1 cellular context compared by ENCODE assay signal in the genomic region with DNA sequence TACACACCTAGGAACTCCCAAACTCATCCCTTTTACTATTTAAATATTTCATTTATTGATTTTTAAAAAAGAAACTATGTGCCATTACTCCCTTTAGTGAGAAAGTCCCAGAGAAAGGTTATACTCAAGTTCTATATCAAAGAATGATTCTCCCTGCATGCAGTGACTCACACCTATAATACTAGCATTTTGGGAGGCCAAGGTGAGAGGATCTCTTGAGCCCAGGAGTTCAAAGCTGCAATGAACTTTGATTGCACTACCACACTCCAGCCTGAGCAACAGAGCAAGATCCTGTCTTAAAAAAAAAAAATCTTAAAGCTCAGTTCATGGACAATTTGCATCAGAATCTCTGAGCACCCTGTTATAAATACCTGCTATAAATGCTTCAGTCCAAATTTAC.
TF ChIP-seq lines count a peak whose summit lies in the region.

No MANE protein-coding gene starts in this region.

TF ChIP-seq in GM12878, 131 proteins besides CTCF, POLR2A, EP300 and RAD21:
- TF ChIP-seq NR2C1 (IDR thresholded peaks at IDR 0.05) (no peak), BRCA1 (IDR thresholded peaks at IDR 0.05; ENCODE audit: low read depth, low read length) (no peak), SP1 (IDR thresholded peaks at IDR 0.05; ENCODE audit: low read depth, low read length) (no peak), TAF1 (IDR thresholded peaks at IDR 0.05; ENCODE audit: borderline replicate concordance, low read depth, low read length) (no peak), RUNX3 (IDR thresholded peaks at IDR 0.05; ENCODE audit: low read length) (no peak), ZBED1 (IDR thresholded peaks at IDR 0.05; ENCODE audit: borderline replicate concordance) (no peak), GATAD2B (conservative IDR thresholded peaks at IDR 0.05; ENCODE audit: low read depth) (no peak), CHD2 (IDR thresholded peaks at IDR 0.05; ENCODE audit: borderline replicate concordance, low read depth, low read length) (no peak), STAT1 (conservative IDR thresholded peaks at IDR 0.05) (no peak), KLF5 (IDR thresholded peaks at IDR 0.05; ENCODE audit: partially characterized antibody) (no peak), ZNF274 (IDR thresholded peaks at IDR 0.05; ENCODE audit: insufficient read depth, insufficient read length) (no peak), RFX5 (IDR thresholded peaks at IDR 0.05; ENCODE audit: low read depth, low read length) (no peak)
- TF ChIP-seq, protein P1, sequence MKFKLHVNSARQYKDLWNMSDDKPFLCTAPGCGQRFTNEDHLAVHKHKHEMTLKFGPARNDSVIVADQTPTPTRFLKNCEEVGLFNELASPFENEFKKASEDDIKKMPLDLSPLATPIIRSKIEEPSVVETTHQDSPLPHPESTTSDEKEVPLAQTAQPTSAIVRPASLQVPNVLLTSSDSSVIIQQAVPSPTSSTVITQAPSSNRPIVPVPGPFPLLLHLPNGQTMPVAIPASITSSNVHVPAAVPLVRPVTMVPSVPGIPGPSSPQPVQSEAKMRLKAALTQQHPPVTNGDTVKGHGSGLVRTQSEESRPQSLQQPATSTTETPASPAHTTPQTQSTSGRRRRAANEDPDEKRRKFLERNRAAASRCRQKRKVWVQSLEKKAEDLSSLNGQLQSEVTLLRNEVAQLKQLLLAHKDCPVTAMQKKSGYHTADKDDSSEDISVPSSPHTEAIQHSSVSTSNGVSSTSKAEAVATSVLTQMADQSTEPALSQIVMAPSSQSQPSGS (IDR thresholded peaks at IDR 0.05; ENCODE audit: low read length) = no peak
- TF ChIP-seq, protein P2, sequence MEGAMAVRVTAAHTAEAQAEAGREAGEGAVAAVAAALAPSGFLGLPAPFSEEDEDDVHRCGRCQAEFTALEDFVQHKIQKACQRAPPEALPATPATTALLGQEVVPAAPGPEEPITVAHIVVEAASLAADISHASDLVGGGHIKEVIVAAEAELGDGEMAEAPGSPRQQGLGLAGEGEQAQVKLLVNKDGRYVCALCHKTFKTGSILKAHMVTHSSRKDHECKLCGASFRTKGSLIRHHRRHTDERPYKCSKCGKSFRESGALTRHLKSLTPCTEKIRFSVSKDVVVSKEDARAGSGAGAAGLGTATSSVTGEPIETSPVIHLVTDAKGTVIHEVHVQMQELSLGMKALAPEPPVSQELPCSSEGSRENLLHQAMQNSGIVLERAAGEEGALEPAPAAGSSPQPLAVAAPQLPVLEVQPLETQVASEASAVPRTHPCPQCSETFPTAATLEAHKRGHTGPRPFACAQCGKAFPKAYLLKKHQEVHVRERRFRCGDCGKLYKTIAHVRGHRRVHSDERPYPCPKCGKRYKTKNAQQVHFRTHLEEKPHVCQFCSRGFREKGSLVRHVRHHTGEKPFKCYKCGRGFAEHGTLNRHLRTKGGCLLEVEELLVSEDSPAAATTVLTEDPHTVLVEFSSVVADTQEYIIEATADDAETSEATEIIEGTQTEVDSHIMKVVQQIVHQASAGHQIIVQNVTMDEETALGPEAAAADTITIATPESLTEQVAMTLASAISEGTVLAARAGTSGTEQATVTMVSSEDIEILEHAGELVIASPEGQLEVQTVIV (IDR thresholded peaks at IDR 0.05; ENCODE audit: borderline replicate concordance, partially characterized antibody) = no peak
TF ChIP-seq in GM12878: peak in this region for 0.
